In the genomic region with DNA sequence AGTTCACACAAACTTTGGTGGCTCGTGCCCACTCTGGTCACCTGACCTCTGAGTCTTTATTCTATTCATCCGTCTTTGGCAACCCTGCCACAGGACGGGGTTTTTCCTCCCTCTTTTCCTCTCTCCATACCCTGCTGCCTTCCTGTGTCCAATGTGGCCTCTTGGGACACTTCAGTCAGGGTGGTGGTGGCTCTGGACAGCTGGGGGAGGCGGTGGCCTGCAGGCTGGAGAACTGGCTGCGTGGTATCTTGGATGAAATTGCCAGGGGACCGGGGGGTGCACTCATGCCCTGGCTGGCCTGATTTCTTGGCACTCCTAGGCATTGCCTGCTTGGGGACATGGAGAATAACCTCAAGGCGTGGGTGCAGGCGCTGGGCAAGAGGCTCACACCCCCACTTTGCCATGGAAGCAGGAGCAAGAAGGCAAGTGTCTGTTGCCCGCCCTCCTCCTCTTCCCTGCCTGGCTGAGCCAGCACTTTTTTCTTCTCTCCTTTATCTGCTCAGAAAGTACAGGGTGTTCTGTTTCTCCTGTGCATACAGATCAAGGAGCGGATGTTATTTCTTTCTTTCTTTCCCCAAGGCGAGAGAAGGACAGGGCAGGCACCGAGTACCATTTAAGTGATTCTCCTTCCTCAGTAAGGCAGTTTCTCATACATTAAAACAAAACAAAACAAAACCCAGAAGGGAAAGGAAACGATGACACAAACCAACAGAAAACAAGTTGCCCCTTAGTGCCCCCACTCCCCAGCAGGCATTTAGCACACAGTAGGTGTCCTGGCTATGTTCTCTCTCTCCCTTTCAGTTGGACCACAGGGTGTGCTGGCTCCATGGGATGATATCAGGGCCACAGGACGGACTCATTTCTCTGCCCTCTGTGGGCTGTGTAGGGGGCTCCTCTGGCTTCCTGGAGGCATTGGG, we compare ENCODE assay signal across 1 cellular context.
TF ChIP-seq lines count a peak whose summit lies in the region.

No MANE protein-coding gene starts in this region.

TF ChIP-seq in HepG2, 621 proteins besides CTCF, POLR2A, EP300 and RAD21 (continued from another document):
- TF ChIP-seq, protein P1, sequence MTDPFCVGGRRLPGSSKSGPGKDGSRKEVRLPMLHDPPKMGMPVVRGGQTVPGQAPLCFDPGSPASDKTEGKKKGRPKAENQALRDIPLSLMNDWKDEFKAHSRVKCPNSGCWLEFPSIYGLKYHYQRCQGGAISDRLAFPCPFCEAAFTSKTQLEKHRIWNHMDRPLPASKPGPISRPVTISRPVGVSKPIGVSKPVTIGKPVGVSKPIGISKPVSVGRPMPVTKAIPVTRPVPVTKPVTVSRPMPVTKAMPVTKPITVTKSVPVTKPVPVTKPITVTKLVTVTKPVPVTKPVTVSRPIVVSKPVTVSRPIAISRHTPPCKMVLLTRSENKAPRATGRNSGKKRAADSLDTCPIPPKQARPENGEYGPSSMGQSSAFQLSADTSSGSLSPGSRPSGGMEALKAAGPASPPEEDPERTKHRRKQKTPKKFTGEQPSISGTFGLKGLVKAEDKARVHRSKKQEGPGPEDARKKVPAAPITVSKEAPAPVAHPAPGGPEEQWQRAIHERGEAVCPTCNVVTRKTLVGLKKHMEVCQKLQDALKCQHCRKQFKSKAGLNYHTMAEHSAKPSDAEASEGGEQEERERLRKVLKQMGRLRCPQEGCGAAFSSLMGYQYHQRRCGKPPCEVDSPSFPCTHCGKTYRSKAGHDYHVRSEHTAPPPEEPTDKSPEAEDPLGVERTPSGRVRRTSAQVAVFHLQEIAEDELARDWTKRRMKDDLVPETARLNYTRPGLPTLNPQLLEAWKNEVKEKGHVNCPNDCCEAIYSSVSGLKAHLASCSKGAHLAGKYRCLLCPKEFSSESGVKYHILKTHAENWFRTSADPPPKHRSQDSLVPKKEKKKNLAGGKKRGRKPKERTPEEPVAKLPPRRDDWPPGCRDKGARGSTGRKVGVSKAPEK (CRISPR knock-in tag; IDR thresholded peaks at IDR 0.05; ENCODE audit: borderline replicate concordance): 0 out of 2 replicates have a peak, but pooled peaks have one; percentile 97
- 0 out of 2 replicates have a peak, but pooled peaks have one; percentile 11 for TF ChIP-seq SALL2 (CRISPR knock-in tag; IDR thresholded peaks at IDR 0.05)
- TF ChIP-seq MZF1 (CRISPR knock-in tag; IDR thresholded peaks at IDR 0.05; ENCODE audit: borderline replicate concordance): 0 out of 2 replicates have a peak, but pooled peaks have one; percentile 25
- TF ChIP-seq AGO2 (optimal IDR thresholded peaks at IDR 0.05; ENCODE audit: low read depth, low read length): peak; percentile 62
- peak; percentile 7; the same call in 1 of the 2 replicates for TF ChIP-seq NRL (CRISPR knock-in tag; IDR thresholded peaks at IDR 0.05; ENCODE audit: borderline replicate concordance)
- TF ChIP-seq THYN1 (CRISPR knock-in tag; IDR thresholded peaks at IDR 0.05; ENCODE audit: borderline replicate concordance, low read depth): no peak
- 0 out of 2 replicates have a peak, but pooled peaks have one; percentile 45 for TF ChIP-seq MEF2D (CRISPR knock-in tag; IDR thresholded peaks at IDR 0.05)
- 0 out of 2 replicates have a peak, but pooled peaks have one; percentile 41 for TF ChIP-seq HOXD1 (CRISPR knock-in tag; IDR thresholded peaks at IDR 0.05)
- 0 out of 2 replicates have a peak, but pooled peaks have one; percentile 27 for TF ChIP-seq ZNF598 (CRISPR knock-in tag; IDR thresholded peaks at IDR 0.05; ENCODE audit: borderline replicate concordance)
- TF ChIP-seq TAF15 (IDR thresholded peaks at IDR 0.05; ENCODE audit: low read depth, low read length, poor library complexity, severe bottlenecking): no peak
- TF ChIP-seq, protein P2, sequence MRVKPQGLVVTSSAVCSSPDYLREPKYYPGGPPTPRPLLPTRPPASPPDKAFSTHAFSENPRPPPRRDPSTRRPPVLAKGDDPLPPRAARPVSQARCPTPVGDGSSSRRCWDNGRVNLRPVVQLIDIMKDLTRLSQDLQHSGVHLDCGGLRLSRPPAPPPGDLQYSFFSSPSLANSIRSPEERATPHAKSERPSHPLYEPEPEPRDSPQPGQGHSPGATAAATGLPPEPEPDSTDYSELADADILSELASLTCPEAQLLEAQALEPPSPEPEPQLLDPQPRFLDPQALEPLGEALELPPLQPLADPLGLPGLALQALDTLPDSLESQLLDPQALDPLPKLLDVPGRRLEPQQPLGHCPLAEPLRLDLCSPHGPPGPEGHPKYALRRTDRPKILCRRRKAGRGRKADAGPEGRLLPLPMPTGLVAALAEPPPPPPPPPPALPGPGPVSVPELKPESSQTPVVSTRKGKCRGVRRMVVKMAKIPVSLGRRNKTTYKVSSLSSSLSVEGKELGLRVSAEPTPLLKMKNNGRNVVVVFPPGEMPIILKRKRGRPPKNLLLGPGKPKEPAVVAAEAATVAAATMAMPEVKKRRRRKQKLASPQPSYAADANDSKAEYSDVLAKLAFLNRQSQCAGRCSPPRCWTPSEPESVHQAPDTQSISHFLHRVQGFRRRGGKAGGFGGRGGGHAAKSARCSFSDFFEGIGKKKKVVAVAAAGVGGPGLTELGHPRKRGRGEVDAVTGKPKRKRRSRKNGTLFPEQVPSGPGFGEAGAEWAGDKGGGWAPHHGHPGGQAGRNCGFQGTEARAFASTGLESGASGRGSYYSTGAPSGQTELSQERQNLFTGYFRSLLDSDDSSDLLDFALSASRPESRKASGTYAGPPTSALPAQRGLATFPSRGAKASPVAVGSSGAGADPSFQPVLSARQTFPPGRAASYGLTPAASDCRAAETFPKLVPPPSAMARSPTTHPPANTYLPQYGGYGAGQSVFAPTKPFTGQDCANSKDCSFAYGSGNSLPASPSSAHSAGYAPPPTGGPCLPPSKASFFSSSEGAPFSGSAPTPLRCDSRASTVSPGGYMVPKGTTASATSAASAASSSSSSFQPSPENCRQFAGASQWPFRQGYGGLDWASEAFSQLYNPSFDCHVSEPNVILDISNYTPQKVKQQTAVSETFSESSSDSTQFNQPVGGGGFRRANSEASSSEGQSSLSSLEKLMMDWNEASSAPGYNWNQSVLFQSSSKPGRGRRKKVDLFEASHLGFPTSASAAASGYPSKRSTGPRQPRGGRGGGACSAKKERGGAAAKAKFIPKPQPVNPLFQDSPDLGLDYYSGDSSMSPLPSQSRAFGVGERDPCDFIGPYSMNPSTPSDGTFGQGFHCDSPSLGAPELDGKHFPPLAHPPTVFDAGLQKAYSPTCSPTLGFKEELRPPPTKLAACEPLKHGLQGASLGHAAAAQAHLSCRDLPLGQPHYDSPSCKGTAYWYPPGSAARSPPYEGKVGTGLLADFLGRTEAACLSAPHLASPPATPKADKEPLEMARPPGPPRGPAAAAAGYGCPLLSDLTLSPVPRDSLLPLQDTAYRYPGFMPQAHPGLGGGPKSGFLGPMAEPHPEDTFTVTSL (CRISPR knock-in tag; IDR thresholded peaks at IDR 0.05; ENCODE audit: borderline replicate concordance): 0 out of 2 replicates have a peak, but pooled peaks have one; percentile 49
